In genomic region chr2:68449395-68449678, GRCh38 we compare ENCODE assay signal across 22 cellular contexts.
"Had no signal": no experiment of that assay in that cellular context is flagged by ENCODE, and none has a peak within 500 bp of the region (broad histone marks: within the 10 kb centered on the region; RNA-seq: fewer than 3 reads in every experiment).

No MANE protein-coding gene starts in this region.

- DNase-seq: cortex of kidney; dorsolateral prefrontal cortex; effector CD8-positive, alpha-beta T cell; foreskin melanocyte; head of caudate nucleus; kidney; left cardiac atrium; mesendoderm; natural killer cell; nucleus accumbens; stimulated activated CD4-positive, alpha-beta T cell treated with anti-CD3 and anti-CD28 coated beads, Interleukin-12 subunit alpha, Interleukin-12 subunit beta, amount 100 ng/mL, for 4 hours; upper lobe of right lung had no signal

- H3K4me1 ChIP-seq: parathyroid adenoma, prostate gland, sigmoid colon, suprapubic skin, tibial nerve, upper lobe of right lung, vagina had no signal

- H3K27ac Mint-ChIP-seq: natural killer cell had no signal

- H3K9me3 Mint-ChIP-seq: natural killer cell had no signal

- H3K27me3 ChIP-seq: dorsolateral prefrontal cortex, hepatocyte, sigmoid colon, suprapubic skin, tibial nerve, upper lobe of right lung, vagina had no signal

- H3K36me3 ChIP-seq: prostate gland, sigmoid colon, suprapubic skin, tibial nerve, upper lobe of right lung, vagina had no signal

- H3K4me3 Mint-ChIP-seq: natural killer cell had no signal

- H3K4me1 Mint-ChIP-seq: neural crest cell had no signal

- H3K27ac ChIP-seq: dorsolateral prefrontal cortex, hepatocyte, parathyroid adenoma, prostate gland, sigmoid colon, skin epidermis, suprapubic skin, tibial nerve, upper lobe of right lung, vagina had no signal

- H3K9me3 ChIP-seq: mucosa of descending colon, prostate gland, sigmoid colon, upper lobe of right lung, vagina had no signal

- H3K4me3 ChIP-seq: dorsolateral prefrontal cortex, hepatocyte, mucosa of descending colon, prostate gland, sigmoid colon, skin epidermis, suprapubic skin, tibial nerve, upper lobe of right lung, vagina had no signal
